In the genomic region with DNA sequence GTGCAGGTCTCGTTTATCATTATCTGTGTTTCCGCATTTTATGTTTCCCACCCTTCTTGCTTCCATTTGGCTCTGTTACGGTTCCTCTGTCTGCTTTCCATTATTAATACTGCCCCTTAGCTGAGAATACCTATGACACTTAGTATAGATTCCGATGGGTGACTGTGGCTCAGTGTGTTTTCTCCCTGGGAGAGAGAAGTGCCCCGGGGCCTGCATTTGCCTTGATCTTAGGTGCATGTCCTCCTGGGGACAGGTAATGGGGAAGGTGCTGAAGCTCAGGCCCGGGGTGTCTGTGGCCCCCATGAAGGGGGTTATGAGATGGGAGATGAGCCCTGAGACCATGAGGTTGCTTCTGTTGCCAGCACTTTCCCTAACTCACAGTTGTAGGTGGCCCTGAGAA, we compare ENCODE assay signal across 18 cellular contexts.
"Had no signal": no experiment of that assay in that cellular context is flagged by ENCODE, and none has a peak within 500 bp of the region (broad histone marks: within the 10 kb centered on the region; RNA-seq: fewer than 3 reads in every experiment).

No MANE protein-coding gene starts in this region.

- H3K36me3 Mint-ChIP-seq: natural killer cell; stimulated activated naive B cell treated with anti-CD40 and anti-IgM and Interleukin-4, amounts not matched to agents 10 μg/mL and 1 μg/mL and 100 μg/mL, for 72 hours; type B pancreatic cell had no signal

- H3K4me1 Mint-ChIP-seq: natural killer cell; stimulated activated naive B cell treated with anti-CD40 and anti-IgM and Interleukin-4, amounts not matched to agents 10 μg/mL and 1 μg/mL and 100 μg/mL, for 72 hours had no signal

- H3K9me3 Mint-ChIP-seq: natural killer cell; neural crest cell; stimulated activated naive B cell treated with anti-CD40 and anti-IgM and Interleukin-4, amounts not matched to agents 10 μg/mL and 1 μg/mL and 100 μg/mL, for 72 hours; type B pancreatic cell had no signal

- ATAC-seq: heart left ventricle; left lobe of liver; natural killer cell; psoas muscle; sciatic nerve; stimulated activated naive B cell treated with anti-CD40 and anti-IgM and Interleukin-4, amounts not matched to agents 10 μg/mL and 1 μg/mL and 100 μg/mL, for 72 hours had no signal

- H3K4me1 ChIP-seq: psoas muscle, vagina had no signal

- H3K27ac Mint-ChIP-seq: natural killer cell; stimulated activated naive B cell treated with anti-CD40 and anti-IgM and Interleukin-4, amounts not matched to agents 10 μg/mL and 1 μg/mL and 100 μg/mL, for 72 hours; type B pancreatic cell had no signal

- H3K27me3 ChIP-seq: dorsolateral prefrontal cortex, heart left ventricle, vagina had no signal

- H3K9me3 ChIP-seq: heart left ventricle, psoas muscle, vagina had no signal

- H3K27ac ChIP-seq: dorsolateral prefrontal cortex, heart left ventricle, psoas muscle, skin epidermis, vagina had no signal

- H3K4me3 Mint-ChIP-seq: natural killer cell; neural crest cell; stimulated activated naive B cell treated with anti-CD40 and anti-IgM and Interleukin-4, amounts not matched to agents 10 μg/mL and 1 μg/mL and 100 μg/mL, for 72 hours; type B pancreatic cell had no signal

- DNase-seq: cortex of kidney; dorsolateral prefrontal cortex; effector CD8-positive, alpha-beta T cell; heart left ventricle; hippocampal formation; natural killer cell; nucleus accumbens; retina; stimulated activated CD4-positive, alpha-beta T cell treated with anti-CD3 and anti-CD28 coated beads, Interleukin-2, amount 100 ng/mL, for 24 hours; stimulated activated CD4-positive, alpha-beta T cell treated with anti-CD3 and anti-CD28 coated beads, Interleukin-4, amount 100 ng/mL, for 4 hours; stimulated activated naive B cell treated with anti-CD40 and anti-IgM and Interleukin-4, amounts not matched to agents 10 μg/mL and 1 μg/mL and 100 μg/mL, for 72 hours had no signal

- H3K4me3 ChIP-seq: dorsolateral prefrontal cortex, heart left ventricle, psoas muscle, skin epidermis, vagina had no signal

- H3K36me3 ChIP-seq: heart left ventricle, vagina had no signal
